2 cellular contexts compared by ENCODE assay signal in the genomic region with DNA sequence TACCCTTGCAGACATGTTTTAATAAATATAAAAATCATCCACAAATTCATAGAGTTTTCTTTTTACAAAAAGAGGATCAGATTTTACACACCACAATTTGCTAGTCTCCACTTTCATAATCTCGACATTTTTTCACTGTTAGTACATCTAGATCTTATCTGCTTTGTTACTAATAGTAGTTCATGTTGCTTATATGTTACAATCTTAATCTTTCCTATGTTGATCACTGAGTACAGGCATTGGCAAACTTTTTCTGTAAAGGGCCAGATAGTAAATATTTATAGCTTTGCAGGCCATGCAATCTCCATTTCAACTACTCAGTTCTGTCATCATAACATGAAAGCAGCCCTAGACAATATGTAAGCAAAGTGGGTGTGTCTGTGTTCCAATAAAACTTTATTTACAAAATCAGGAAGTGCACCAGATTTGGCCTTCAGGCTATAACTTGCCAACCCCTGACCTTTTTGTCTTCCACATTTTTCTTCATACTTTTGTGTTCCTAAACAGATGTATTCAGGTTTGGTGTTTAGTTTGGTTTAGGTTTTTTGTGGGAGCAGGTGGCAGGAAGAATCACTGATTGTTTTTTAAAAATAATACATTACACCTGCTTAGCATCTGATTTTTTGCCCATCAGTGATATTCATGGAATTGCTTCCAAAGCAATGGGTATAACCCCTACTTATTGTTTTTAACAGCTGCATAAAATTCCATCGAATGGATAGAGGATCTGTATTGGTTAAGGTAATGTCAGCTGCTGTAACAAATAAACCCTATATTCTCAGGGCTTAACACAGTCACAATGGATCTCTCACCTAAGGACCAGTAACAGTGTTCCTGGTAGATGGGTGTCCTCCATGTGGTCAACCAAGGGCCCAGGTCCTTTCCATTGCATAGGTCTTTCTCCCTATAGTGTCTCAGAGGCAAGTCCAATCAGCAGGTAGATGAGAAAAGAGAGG.
TF ChIP-seq lines count a peak whose summit lies in the region.

No MANE protein-coding gene starts in this region.

TF ChIP-seq in SK-N-SH, 30 proteins besides CTCF, POLR2A, EP300 and RAD21 (continued from another document):
- no peak for TF ChIP-seq CHD2 (IDR thresholded peaks at IDR 0.05; ENCODE audit: low read length, partially characterized antibody)
TF ChIP-seq in SK-N-SH: peak in this region for 0.

TF ChIP-seq in SK-N-SH treated with all-trans-retinoic acid at 6 μM for 48 hours, 23 proteins besides CTCF, POLR2A, EP300 and RAD21 (continued from another document):
- no peak for TF ChIP-seq OSR1 (CRISPR knock-in tag; IDR thresholded peaks at IDR 0.05)
- TF ChIP-seq ESRRG (CRISPR knock-in tag; IDR thresholded peaks at IDR 0.05), result no peak
- TF ChIP-seq, protein P1, sequence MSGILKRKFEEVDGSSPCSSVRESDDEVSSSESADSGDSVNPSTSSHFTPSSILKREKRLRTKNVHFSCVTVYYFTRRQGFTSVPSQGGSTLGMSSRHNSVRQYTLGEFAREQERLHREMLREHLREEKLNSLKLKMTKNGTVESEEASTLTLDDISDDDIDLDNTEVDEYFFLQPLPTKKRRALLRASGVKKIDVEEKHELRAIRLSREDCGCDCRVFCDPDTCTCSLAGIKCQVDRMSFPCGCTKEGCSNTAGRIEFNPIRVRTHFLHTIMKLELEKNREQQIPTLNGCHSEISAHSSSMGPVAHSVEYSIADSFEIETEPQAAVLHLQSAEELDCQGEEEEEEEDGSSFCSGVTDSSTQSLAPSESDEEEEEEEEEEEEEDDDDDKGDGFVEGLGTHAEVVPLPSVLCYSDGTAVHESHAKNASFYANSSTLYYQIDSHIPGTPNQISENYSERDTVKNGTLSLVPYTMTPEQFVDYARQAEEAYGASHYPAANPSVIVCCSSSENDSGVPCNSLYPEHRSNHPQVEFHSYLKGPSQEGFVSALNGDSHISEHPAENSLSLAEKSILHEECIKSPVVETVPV (CRISPR knock-in tag; IDR thresholded peaks at IDR 0.05), result no peak
